In the genomic region with DNA sequence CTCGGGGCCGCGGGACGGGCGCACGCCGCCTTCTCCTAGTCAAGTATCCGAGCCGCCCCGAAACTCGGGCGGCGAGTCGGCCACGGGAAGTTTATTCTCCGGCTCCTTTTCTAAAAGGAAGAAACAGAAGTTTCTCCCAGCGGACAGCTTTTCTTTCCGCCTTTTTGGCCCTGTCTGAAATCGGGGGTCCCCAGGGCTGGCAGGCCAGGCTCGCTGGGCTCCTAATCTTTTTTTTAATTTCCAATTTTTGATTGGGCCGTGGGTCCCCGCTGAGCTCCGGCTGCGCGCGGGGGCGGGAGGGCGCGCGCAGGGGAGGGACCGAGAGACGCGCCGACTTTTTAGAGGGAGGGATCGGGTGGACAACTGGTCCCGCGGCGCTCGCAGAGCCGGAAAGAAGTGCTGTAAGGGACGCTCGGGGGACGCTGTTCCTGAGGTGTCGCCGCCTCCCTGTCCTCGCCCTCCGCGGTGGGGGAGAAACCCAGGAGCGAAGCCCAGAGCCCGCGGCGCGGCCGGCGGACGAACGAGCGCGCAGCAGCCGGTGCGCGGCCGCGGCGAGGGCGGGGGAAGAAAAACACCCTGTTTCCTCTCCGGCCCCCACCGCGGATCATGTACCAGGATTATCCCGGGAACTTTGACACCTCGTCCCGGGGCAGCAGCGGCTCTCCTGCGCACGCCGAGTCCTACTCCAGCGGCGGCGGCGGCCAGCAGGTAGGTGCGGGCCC, we compare ENCODE assay signal across 8 cellular contexts. TPM values are rescaled to one million over a fixed set of nuclear protein-coding genes. Genes with fewer than 3 reads are reported as not detected.
DNase-seq lines count a peak whose midpoint lies in the region; TF ChIP-seq lines count a peak whose summit lies in the region.

No MANE protein-coding gene starts in this region.

- no peaks in the 10 kb centered on the region for H3K36me3 ChIP-seq in OCI-LY3 (replicated peaks; ENCODE audit: low read depth, low read length)
- H3K36me3 ChIP-seq in ovary: no peaks in the 10 kb centered on the region

- CTCF ChIA-PET in activated naive CD4-positive, alpha-beta T cell treated with anti-CD3 and anti-CD28 coated beads, Interleukin-2, amount 10 ng/mL, durations not matched to agents 7 days and 5 days (lab: Charles Lee): interaction anchor here (1.0 to 2.3 kb wide), 3 partner anchors 26 to 639 kb away, joined by 3 to 6 read pairs (median 4); no protein-coding TSS in a partner anchor

- peak overlapping the region; percentile 96 for H3K27ac Mint-ChIP-seq in activated naive CD4-positive, alpha-beta T cell treated with anti-CD3 and anti-CD28 coated beads, Interleukin-2, amount 10 ng/mL, durations not matched to agents 7 days and 5 days

- peaks cover 11% of the 10 kb centered on the region for H3K36me3 Mint-ChIP-seq in activated naive CD4-positive, alpha-beta T cell treated with anti-CD3 and anti-CD28 coated beads, Interleukin-2, amount 10 ng/mL, durations not matched to agents 7 days and 5 days

- H3K4me1 Mint-ChIP-seq in activated naive CD4-positive, alpha-beta T cell treated with anti-CD3 and anti-CD28 coated beads, Interleukin-2, amount 10 ng/mL, durations not matched to agents 7 days and 5 days: peaks cover 17% of the 10 kb centered on the region

- no peak overlapping the region for H3K4me3 Mint-ChIP-seq in activated naive CD4-positive, alpha-beta T cell treated with anti-CD3 and anti-CD28 coated beads, Interleukin-2, amount 10 ng/mL, durations not matched to agents 7 days and 5 days

- H2AFZ ChIP-seq in OCI-LY3 (ENCODE audit: low read depth, low read length): peak overlapping the region; percentile 27

- DNase-seq in NCI-H2227 (lab: John Stamatoyannopoulos, UW; ENCODE audit: unreplicated experiment) (peak; percentile 61), NCI-H2227 treated with DMSO at 0.1 percent for 48 hours (lab: John Stamatoyannopoulos, UW) (no peak), globus pallidus (ENCODE audit: low spot score) (peak; percentile 30), ovary (peak; percentile 59 to 81 (median 74)), AML-193 (lab: John Stamatoyannopoulos, UW) (no peak), NCI-H2107 (lab: John Stamatoyannopoulos, UW) (no peak)
- DNase-seq in activated naive CD4-positive, alpha-beta T cell treated with anti-CD3 and anti-CD28 coated beads, Interleukin-2, amount 10 ng/mL, durations not matched to agents 7 days and 5 days: peak; percentile 74

- TF ChIP-seq CTCF in OCI-LY3 (IDR thresholded peaks at IDR 0.05; ENCODE audit: low read depth, low read length) (no peak), ovary (IDR thresholded peaks at IDR 0.05) (no peak)

- H3K79me2 ChIP-seq in OCI-LY3 (ENCODE audit: low read length): no peaks in the 10 kb centered on the region

- H3K27me3 ChIP-seq in OCI-LY3 (ENCODE audit: low read depth, low read length): peaks cover 29% of the 10 kb centered on the region
- no peaks in the 10 kb centered on the region for H3K27me3 ChIP-seq in ovary

- H3K4me2 ChIP-seq in OCI-LY3 (ENCODE audit: low read length): peak overlapping the region; percentile 97

- H3K9me3 Mint-ChIP-seq in activated naive CD4-positive, alpha-beta T cell treated with anti-CD3 and anti-CD28 coated beads, Interleukin-2, amount 10 ng/mL, durations not matched to agents 7 days and 5 days: no peaks in the 10 kb centered on the region

- peak overlapping the region; percentile 79 for H3K9ac ChIP-seq in OCI-LY3 (ENCODE audit: low read length)

- H3K4me1 ChIP-seq in OCI-LY3 (ENCODE audit: low read length): peaks cover 5% of the 10 kb centered on the region; the same call in 1 of the 2 replicates
- H3K4me1 ChIP-seq in ovary (ENCODE audit: insufficient read depth): peaks cover 4% of the 10 kb centered on the region

- WGBS in ovary, 3 donors: 0% methylated on average over 69 to 81 of the region's 81 CpGs

- H3K27me3 Mint-ChIP-seq in activated naive CD4-positive, alpha-beta T cell treated with anti-CD3 and anti-CD28 coated beads, Interleukin-2, amount 10 ng/mL, durations not matched to agents 7 days and 5 days: peaks cover 10% of the 10 kb centered on the region

- TF ChIP-seq POLR2A in ovary (IDR thresholded peaks at IDR 0.05): no peak

- intact Hi-C loops in ovary (cut with DNase I): loop anchor here (2.0 to 10.0 kb wide), 10 partner anchors 51 to 686 kb away; a partner anchor contains a TSS

- H3K9me3 ChIP-seq in OCI-LY3 (ENCODE audit: insufficient read depth, low read length) (no peaks in the 10 kb centered on the region), ovary (no peaks in the 10 kb centered on the region)

- no peak for TF ChIP-seq EP300 in ovary (IDR thresholded peaks at IDR 0.05)

- H4K20me1 ChIP-seq in OCI-LY3 (ENCODE audit: insufficient read depth, low read length): no peaks in the 10 kb centered on the region

- H3K27ac ChIP-seq in OCI-LY3 (ENCODE audit: low read length): peak overlapping the region; percentile 62
- H3K27ac ChIP-seq in ovary: peak overlapping the region; percentile 98 to 99

- H3K4me3 ChIP-seq in OCI-LY3 (ENCODE audit: low read length) (peak overlapping the region; percentile 83), ovary (peak overlapping the region; percentile 85)

RNA-seq across cellular contexts. Expression of a gene that starts 0.6 kb away (rescaled TPM):
- 100 to 1,000 TPM; 117 to 322 (median 152) TPM for total RNA-seq in ovary
- 10 to 100 TPM; 56.2 to 75.7 TPM for polyA plus RNA-seq in ovary

Comparison
In these comparisons a context has a peak if more than half of its experiments do, and no peak if none do; other contexts are left out.
1. DNase-seq: peak in NCI-H2227 (single experiment), activated naive CD4-positive, alpha-beta T cell treated with anti-CD3 and anti-CD28 coated beads, Interleukin-2, amount 10 ng/mL, durations not matched to agents 7 days and 5 days (single experiment), globus pallidus (single experiment) and ovary (5 of 5); none in NCI-H2227 treated with DMSO at 0.1 percent for 48 hours (single experiment), AML-193 (0 of 2) and NCI-H2107 (single experiment).